Comparison of ENCODE assay signal across 1 cellular context in the genomic region with DNA sequence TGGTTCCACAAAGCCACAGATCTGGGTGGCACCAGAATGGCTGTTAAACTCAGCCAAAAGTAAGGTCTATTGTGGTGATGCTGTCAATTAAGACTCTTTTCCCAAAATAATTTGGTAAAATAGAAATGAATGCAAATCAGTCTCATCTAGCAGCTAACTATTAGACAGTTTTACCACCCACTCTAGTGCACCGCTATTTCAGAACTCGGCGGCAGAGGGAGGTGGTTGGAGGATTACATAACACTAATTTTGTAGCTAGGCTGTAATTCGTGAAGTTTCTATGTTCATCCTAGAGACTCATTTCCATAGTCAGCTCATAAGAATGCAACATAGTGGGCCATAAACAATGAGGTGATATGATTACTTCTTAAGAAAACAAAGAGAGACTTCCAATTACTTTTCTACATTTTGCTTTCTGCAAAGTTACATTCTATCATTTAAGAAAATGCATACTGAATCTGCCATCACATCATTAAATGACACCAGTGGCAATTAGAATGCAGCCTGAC.
TF ChIP-seq lines count a peak whose summit lies in the region.

No MANE protein-coding gene starts in this region.

TF ChIP-seq in GM23338, 12 proteins besides CTCF, POLR2A, EP300 and RAD21 (continued from another document):
- no peak for TF ChIP-seq REST (IDR thresholded peaks at IDR 0.05; ENCODE audit: unreplicated experiment)
